In genomic region chr2:172114579-172114978, GRCh38 we compare ENCODE assay signal across 31 cellular contexts. TPM values are rescaled to one million over a fixed set of nuclear protein-coding genes. Genes with fewer than 3 reads are reported as not detected.
"Had no signal": no experiment of that assay in that cellular context is flagged by ENCODE, and none has a peak within 500 bp of the region (broad histone marks: within the 10 kb centered on the region; RNA-seq: fewer than 3 reads in every experiment).

No MANE protein-coding gene starts in this region.

- H3K9me3 ChIP-seq: stomach, suprapubic skin, testis, thoracic aorta, thyroid gland, tibial artery, tibial nerve, transverse colon, upper lobe of left lung, upper lobe of right lung, uterus, vagina had no signal

- H3K4me3 Mint-ChIP-seq: stimulated activated effector memory CD8-positive, alpha-beta T cell treated with anti-CD3 and anti-CD28 coated beads, Interleukin-12 subunit alpha, Interleukin-12 subunit beta, amount 100 ng/mL, for 72 hours; stimulated activated memory B cell treated with anti-CD40 and anti-IgM and Interleukin-4, amounts not matched to agents 10 μg/mL and 1 μg/mL and 100 μg/mL, for 72 hours; stimulated activated naive B cell treated with anti-CD40 and anti-IgM and Interleukin-4, amounts not matched to agents 10 μg/mL and 1 μg/mL and 100 μg/mL, for 72 hours; stimulated activated naive CD8-positive, alpha-beta T cell treated with anti-CD3 and anti-CD28 coated beads, Interleukin-15, amount 100 ng/mL, for 72 hours; stimulated activated naive CD8-positive, alpha-beta T cell treated with anti-CD3 and anti-CD28 coated beads, Interleukin-15, Interleukin-2, amounts not matched to agents 100 ng/mL and 50 ng/mL, for 24 hours; type B pancreatic cell had no signal

- H3K4me3 ChIP-seq: stomach, suprapubic skin, testis, thoracic aorta, thyroid gland, tibial artery, tibial nerve, transverse colon, upper lobe of left lung, upper lobe of right lung, uterus, vagina had no signal

- H3K36me3 Mint-ChIP-seq: stimulated activated effector memory CD8-positive, alpha-beta T cell treated with anti-CD3 and anti-CD28 coated beads, Interleukin-12 subunit alpha, Interleukin-12 subunit beta, amount 100 ng/mL, for 72 hours; stimulated activated memory B cell treated with anti-CD40 and anti-IgM and Interleukin-4, amounts not matched to agents 10 μg/mL and 1 μg/mL and 100 μg/mL, for 72 hours; stimulated activated naive B cell treated with anti-CD40 and anti-IgM and Interleukin-4, amounts not matched to agents 10 μg/mL and 1 μg/mL and 100 μg/mL, for 72 hours; type B pancreatic cell had no signal

- H3K9me3 Mint-ChIP-seq: stimulated activated effector memory CD8-positive, alpha-beta T cell treated with anti-CD3 and anti-CD28 coated beads, Interleukin-12 subunit alpha, Interleukin-12 subunit beta, amount 100 ng/mL, for 72 hours; stimulated activated memory B cell treated with anti-CD40 and anti-IgM and Interleukin-4, amounts not matched to agents 10 μg/mL and 1 μg/mL and 100 μg/mL, for 72 hours; stimulated activated naive B cell treated with anti-CD40 and anti-IgM and Interleukin-4, amounts not matched to agents 10 μg/mL and 1 μg/mL and 100 μg/mL, for 72 hours; stimulated activated naive CD8-positive, alpha-beta T cell treated with anti-CD3 and anti-CD28 coated beads, Interleukin-15, amount 100 ng/mL, for 72 hours; stimulated activated naive CD8-positive, alpha-beta T cell treated with anti-CD3 and anti-CD28 coated beads, Interleukin-15, Interleukin-2, amounts not matched to agents 100 ng/mL and 50 ng/mL, for 24 hours; type B pancreatic cell had no signal

- H3K27me3 ChIP-seq: testis, uterus, vagina had no signal

- H3K27ac Mint-ChIP-seq: stimulated activated effector memory CD8-positive, alpha-beta T cell treated with anti-CD3 and anti-CD28 coated beads, Interleukin-12 subunit alpha, Interleukin-12 subunit beta, amount 100 ng/mL, for 72 hours; stimulated activated memory B cell treated with anti-CD40 and anti-IgM and Interleukin-4, amounts not matched to agents 10 μg/mL and 1 μg/mL and 100 μg/mL, for 72 hours; stimulated activated naive B cell treated with anti-CD40 and anti-IgM and Interleukin-4, amounts not matched to agents 10 μg/mL and 1 μg/mL and 100 μg/mL, for 72 hours; stimulated activated naive CD8-positive, alpha-beta T cell treated with anti-CD3 and anti-CD28 coated beads, Interleukin-15, Interleukin-2, amounts not matched to agents 100 ng/mL and 50 ng/mL, for 24 hours; type B pancreatic cell had no signal

- ATAC-seq: stimulated activated effector memory CD8-positive, alpha-beta T cell treated with anti-CD3 and anti-CD28 coated beads, Interleukin-12 subunit alpha, Interleukin-12 subunit beta, amount 100 ng/mL, for 72 hours; stimulated activated memory B cell treated with anti-CD40 and anti-IgM and Interleukin-4, amounts not matched to agents 10 μg/mL and 1 μg/mL and 100 μg/mL, for 72 hours; stimulated activated naive B cell treated with anti-CD40 and anti-IgM and Interleukin-4, amounts not matched to agents 10 μg/mL and 1 μg/mL and 100 μg/mL, for 72 hours; stimulated activated naive CD8-positive, alpha-beta T cell treated with anti-CD3 and anti-CD28 coated beads, Interleukin-15, amount 100 ng/mL, for 72 hours; stimulated activated naive CD8-positive, alpha-beta T cell treated with anti-CD3 and anti-CD28 coated beads, Interleukin-15, Interleukin-2, amounts not matched to agents 100 U/mL and 50 U/mL, for 24 hours; upper lobe of right lung had no signal

- H3K36me3 ChIP-seq: stomach, suprapubic skin, thoracic aorta, thyroid gland, tibial artery, tibial nerve, transverse colon, upper lobe of left lung, upper lobe of right lung, uterus, vagina had no signal

- DNase-seq: stimulated activated CD4-positive, alpha-beta T cell treated with anti-CD3 and anti-CD28 coated beads, Interleukin-2, amount 100 ng/mL, for 48 hours; stimulated activated CD4-positive, alpha-beta T cell treated with anti-CD3 and anti-CD28 coated beads, Interleukin-4, amount 100 ng/mL, for 1 hour; stimulated activated CD4-positive, alpha-beta T cell treated with anti-CD3 and anti-CD28 coated beads, Interleukin-4, amount 100 ng/mL, for 24 hours; stimulated activated CD4-positive, alpha-beta T cell treated with anti-CD3 and anti-CD28 coated beads, Interleukin-4, amount 100 ng/mL, for 4 hours; stimulated activated CD8-positive, alpha-beta memory T cell treated with anti-CD3 and anti-CD28 coated beads, Interleukin-4, amount 100 ng/mL, for 48 hours; stimulated activated naive B cell treated with anti-CD40 and anti-IgM and Interleukin-4, amounts not matched to agents 10 μg/mL and 1 μg/mL and 100 μg/mL, for 72 hours; stimulated activated naive CD4-positive, alpha-beta T cell; stimulated activated naive CD4-positive, alpha-beta T cell treated with Interleukin-2 at 50 U/mL for 16 hours; stimulated activated naive CD8-positive, alpha-beta T cell treated with anti-CD3 and anti-CD28 coated beads, Interleukin-15, amount 100 ng/mL, for 72 hours; stimulated activated naive CD8-positive, alpha-beta T cell treated with anti-CD3 and anti-CD28 coated beads, Interleukin-15, Interleukin-2, amounts not matched to agents 100 U/mL and 50 U/mL, for 24 hours; stomach; substantia nigra; testis; thyroid gland; tibial artery; transverse colon; trophoblast cell; upper lobe of left lung; upper lobe of right lung; uterus had no signal

- H3K27ac ChIP-seq: stomach, suprapubic skin, testis, thoracic aorta, thyroid gland, tibial artery, tibial nerve, transverse colon, upper lobe of left lung, upper lobe of right lung, uterus, vagina had no signal

- H3K4me1 ChIP-seq: stomach, suprapubic skin, testis, thyroid gland, tibial artery, tibial nerve, transverse colon, upper lobe of right lung, uterus, vagina had no signal

RNA-seq across cellular contexts. Expression of gene DLX2, which starts 11.9 kb away (rescaled TPM):
- total RNA-seq: stomach, subcutaneous adipose tissue, tibial nerve, upper lobe of left lung, upper lobe of right lung, ureter, urinary bladder, uterus, vagina had no signal

RNA-seq across cellular contexts. Expression of gene DLX1, which starts 29.3 kb away (rescaled TPM):
- total RNA-seq: subcutaneous adipose tissue, testis, transverse colon, upper lobe of left lung, upper lobe of right lung, ureter, vagina had no signal
